Comparison of ENCODE assay signal across 8 cellular contexts in genomic region chr2:26246818-26247217, GRCh38. TPM values are rescaled to one million over a fixed set of nuclear protein-coding genes. Genes with fewer than 3 reads are reported as not detected.
DNase-seq lines count a peak whose midpoint lies in the region; ATAC-seq, FAIRE-seq and TF ChIP-seq lines count a peak whose summit lies in the region.

No MANE protein-coding gene starts in this region.

- TF ChIP-seq POLR2A in GM12878 (IDR thresholded peaks at IDR 0.05; ENCODE audit: low read depth, low read length) (no peak), GM18505 (IDR thresholded peaks at IDR 0.05; ENCODE audit: borderline replicate concordance, extremely low read depth, insufficient read depth, insufficient read length) (no peak)

- POLR2A ChIA-PET in GM12878 (lab: Charles Lee), result interaction anchor here (0.5 to 5.1 kb wide), 8 partner anchors 14 to 832 kb away, joined by 3 to 35 read pairs (median 5); partner anchors contain the start of genes ADGRF3 and SELENOI

- ATAC-seq in GM12878, result no peak; the same call in 2 of the 3 replicates
- ATAC-seq in GM18861 (IDR thresholded peaks at IDR 0.05; ENCODE audit: unreplicated experiment), result no peak
- no peak for ATAC-seq in GM18505 (IDR thresholded peaks at IDR 0.05; ENCODE audit: unreplicated experiment)

- intact Hi-C loops in GM12878 (cut with micrococcal nuclease; ENCODE audit: unreplicated experiment), result no loop called here

- peak overlapping the region; percentile 78 to 99 (median 84) for H3K27ac Mint-ChIP-seq in nephron

- no peak for TF ChIP-seq RAD21 in GM12878 (IDR thresholded peaks at IDR 0.05; ENCODE audit: insufficient read depth, low read depth, low read length)

- H3K79me2 ChIP-seq in GM12878 (ENCODE audit: control insufficient read depth, insufficient read depth, low read length), result peaks cover 93% of the 10 kb centered on the region

- 17% methylated on average over 9 of the region's 9 CpGs for WGBS in GM12878 (ENCODE audit: insufficient coverage, insufficient replicate concordance, low lambda C conversion rate, missing lambda C conversion rate)

- TF ChIP-seq EP300 in GM12878 (IDR thresholded peaks at IDR 0.05; ENCODE audit: borderline replicate concordance in 1 of 2, control insufficient read depth in 1 of 2, low read depth in 2 of 2, low read length in 2 of 2), result no peak

- CTCF ChIA-PET in GM12878 (lab: Yijun Ruan, JAX), result interaction anchor here (0.5 to 2.9 kb wide), 8 partner anchors 20 to 223 kb away, joined by 3 to 12 read pairs (median 4); no protein-coding TSS in a partner anchor

- H4K20me1 ChIP-seq in GM12878 (ENCODE audit: control insufficient read depth, insufficient read depth), result no peaks in the 10 kb centered on the region

- H3K4me1 Mint-ChIP-seq in nephron, result peaks cover 38% of the 10 kb centered on the region

- peak overlapping the region; percentile 7; the same call in 1 of the 2 replicates for H2AFZ ChIP-seq in GM12878 (ENCODE audit: control insufficient read depth, low read depth, low read length)

- peak overlapping the region; percentile 87 to 98 (median 98) for H3K4me3 Mint-ChIP-seq in nephron

- no peaks in the 10 kb centered on the region; the same call in 2 of the 3 replicates for H3K9me3 ChIP-seq in GM12878 (replicated peaks; ENCODE audit: control insufficient read depth, insufficient read depth, low read length)

- H3K27ac ChIP-seq in GM12878 (ENCODE audit: control insufficient read depth, insufficient read depth), result peak overlapping the region; percentile 1; the same call in 1 of the 2 replicates

- H3K4me1 ChIP-seq in GM12878 (ENCODE audit: control insufficient read depth, insufficient read depth, low read length), result peaks cover 14% of the 10 kb centered on the region

- FAIRE-seq in GM12878 (lab: Jason Lieb, UNC), result no peak

- RAD21 ChIA-PET in GM12878 (lab: Charles Lee; ENCODE audit: unreplicated experiment), result interaction anchor here (0.6 to 4.9 kb wide), 7 partner anchors 9 to 205 kb away, joined by 3 to 41 read pairs (median 4); partner anchors contain the start of gene SELENOI

- H3K4me2 ChIP-seq in GM12878 (ENCODE audit: control insufficient read depth, insufficient read depth), result peak overlapping the region; percentile 82

- in situ Hi-C loops in GM12878 (cut with MboI), result no loop called here

- no peak for TF ChIP-seq CTCF in GM12878 (IDR thresholded peaks at IDR 0.05 in 2 of 3, conservative IDR thresholded peaks at IDR 0.05 in 1 of 3; ENCODE audit: control insufficient read depth in 2 of 3, extremely low read depth in 1 of 3, insufficient read depth in 1 of 3, low read depth in 3 of 3, low read length in 3 of 3)
- no peak for TF ChIP-seq CTCF in nephron (IDR thresholded peaks at IDR 0.05; ENCODE audit: unreplicated experiment in 3 of 3)

- no TSS peak for BruUV-seq in GM12878 (replicated peaks; lab: Mats Ljungman, UMichigan)

- no peaks in the 10 kb centered on the region for H3K27me3 ChIP-seq in GM12878 (replicated peaks in 1 of 2; ENCODE audit: control insufficient read depth in 2 of 2, insufficient read depth in 2 of 2, low read length in 1 of 2)

- no peaks in the 10 kb centered on the region for H3K36me3 Mint-ChIP-seq in nephron (ENCODE audit: low read depth)

- H3K4me3 ChIP-seq in GM12878, result peak overlapping the region; percentile 92

- H3K9ac ChIP-seq in GM12878 (ENCODE audit: control insufficient read depth, insufficient read depth, low read length), result peak overlapping the region; percentile 55; the same call in 1 of the 2 replicates

- DNase-seq in ELR (ENCODE audit: low read depth) (peak; percentile 15), NOMO-1 treated with dmso at 0.1 percent for 144 hours (lab: John Stamatoyannopoulos, UW; ENCODE audit: unreplicated experiment) (peak; percentile 29), GM12878 (ENCODE audit: low read depth, low spot score) (peak; percentile 21), HuH-7 (ENCODE audit: low spot score) (no peak), nucleus accumbens (lab: John Stamatoyannopoulos, UW) (no peak)

- H3K36me3 ChIP-seq in GM12878 (ENCODE audit: control insufficient read depth in 2 of 2, insufficient read depth in 2 of 2, low read length in 1 of 2), result no peaks in the 10 kb centered on the region

- SMC1A ChIA-PET in GM12878 (lab: Charles Lee; ENCODE audit: uncharacterized antibody, unreplicated experiment), result interaction anchor here (1.0 to 8.9 kb wide), 12 partner anchors 9 to 100 kb away, joined by 3 to 71 read pairs (median 4); partner anchors contain the start of gene ADGRF3

- H3K9me3 Mint-ChIP-seq in nephron, result no peaks in the 10 kb centered on the region

- no peaks in the 10 kb centered on the region for H3K27me3 Mint-ChIP-seq in nephron (ENCODE audit: low read depth)

TF ChIP-seq in GM12878, 131 proteins besides CTCF, POLR2A, EP300 and RAD21 (continues in another document):
- TF ChIP-seq NFYA (IDR thresholded peaks at IDR 0.05; ENCODE audit: borderline replicate concordance, low read depth, low read length) (no peak), BHLHE40 (IDR thresholded peaks at IDR 0.05; ENCODE audit: borderline replicate concordance in 1 of 2, low read depth in 2 of 2, low read length in 1 of 2) (peak; percentile 60 to 71; a peak in 3 of 4 replicates), SIN3A (IDR thresholded peaks at IDR 0.05; ENCODE audit: low read depth, low read length) (no peak), SREBF2 (IDR thresholded peaks at IDR 0.05; ENCODE audit: low read length) (no peak), MTA2 (IDR thresholded peaks at IDR 0.05; ENCODE audit: low read depth) (no peak), CBX3 (IDR thresholded peaks at IDR 0.05; ENCODE audit: borderline replicate concordance, low read depth) (no peak)
- TF ChIP-seq, protein P1, sequence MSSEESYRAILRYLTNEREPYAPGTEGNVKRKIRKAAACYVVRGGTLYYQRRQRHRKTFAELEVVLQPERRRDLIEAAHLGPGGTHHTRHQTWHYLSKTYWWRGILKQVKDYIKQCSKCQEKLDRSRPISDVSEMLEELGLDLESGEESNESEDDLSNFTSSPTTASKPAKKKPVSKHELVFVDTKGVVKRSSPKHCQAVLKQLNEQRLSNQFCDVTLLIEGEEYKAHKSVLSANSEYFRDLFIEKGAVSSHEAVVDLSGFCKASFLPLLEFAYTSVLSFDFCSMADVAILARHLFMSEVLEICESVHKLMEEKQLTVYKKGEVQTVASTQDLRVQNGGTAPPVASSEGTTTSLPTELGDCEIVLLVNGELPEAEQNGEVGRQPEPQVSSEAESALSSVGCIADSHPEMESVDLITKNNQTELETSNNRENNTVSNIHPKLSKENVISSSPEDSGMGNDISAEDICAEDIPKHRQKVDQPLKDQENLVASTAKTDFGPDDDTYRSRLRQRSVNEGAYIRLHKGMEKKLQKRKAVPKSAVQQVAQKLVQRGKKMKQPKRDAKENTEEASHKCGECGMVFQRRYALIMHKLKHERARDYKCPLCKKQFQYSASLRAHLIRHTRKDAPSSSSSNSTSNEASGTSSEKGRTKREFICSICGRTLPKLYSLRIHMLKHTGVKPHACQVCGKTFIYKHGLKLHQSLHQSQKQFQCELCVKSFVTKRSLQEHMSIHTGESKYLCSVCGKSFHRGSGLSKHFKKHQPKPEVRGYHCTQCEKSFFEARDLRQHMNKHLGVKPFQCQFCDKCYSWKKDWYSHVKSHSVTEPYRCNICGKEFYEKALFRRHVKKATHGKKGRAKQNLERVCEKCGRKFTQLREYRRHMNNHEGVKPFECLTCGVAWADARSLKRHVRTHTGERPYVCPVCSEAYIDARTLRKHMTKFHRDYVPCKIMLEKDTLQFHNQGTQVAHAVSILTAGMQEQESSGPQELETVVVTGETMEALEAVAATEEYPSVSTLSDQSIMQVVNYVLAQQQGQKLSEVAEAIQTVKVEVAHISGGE (CRISPR knock-in tag; IDR thresholded peaks at IDR 0.05), result no peak

RNA-seq across cellular contexts. Expression of gene HADHB, which starts 2.1 kb away (rescaled TPM):
- 148 and 151 TPM in 2 replicates for total RNA-seq in GM12878 (2013; cell fraction: nucleolus; rRNA removed)
- total RNA-seq in GM12878 (2014; rRNA removed) (53.7 and 67.3 TPM in 2 replicates), GM12878 (2014; rRNA removed; fragmentation: Illumina TruSeq; extraction: Trizol) (68.8 and 69.3 TPM in 2 replicates), GM12878 (2021) (73.5 and 78.6 TPM in 2 replicates)
- polyA plus RNA-seq in GM12878 (2011; ENCODE audit: low read depth), result 51.6 TPM
- polyA plus RNA-seq in GM12878 (2011; rRNA removed) (123 and 161 TPM in 2 replicates), GM12878 (2014; fragmentation: Illumina TruSeq; extraction: Trizol) (67.0 and 76.4 TPM in 2 replicates), GM12878 (2014; fragmentation: Nextera tagmentation; extraction: Ambion mirVana) (100 to 1,000 TPM; 107 to 145 TPM), GM12878 (2014; rRNA removed) (60.7 and 68.6 TPM in 2 replicates), GM12878 (2016; fragmentation: Nextera tagmentation; extraction: Ambion mirVana) (100 to 1,000 TPM in 1 of 2 experiments, 10 to 100 TPM in 1; 97.5 to 104 TPM)
- polyA plus RNA-seq in GM12878 (2011; cell fraction: cytosol; rRNA removed), result 98.4 and 125 TPM in 2 replicates
- 86.4 and 86.8 TPM in 2 replicates for polyA plus RNA-seq in GM12878 (2011; cell fraction: nucleus; rRNA removed)
- polyA plus RNA-seq in GM12878 (2012), result 51.4 and 70.3 TPM in 2 replicates
- polyA minus RNA-seq in GM12878 (2011; rRNA and poly(A)+ RNA removed), result 145 and 159 TPM in 2 replicates
- polyA minus RNA-seq in GM12878 (2011; cell fraction: cytosol; rRNA and poly(A)+ RNA removed), result 24.9 and 31.3 TPM in 2 replicates
- polyA minus RNA-seq in GM12878 (2011; cell fraction: nucleus; rRNA and poly(A)+ RNA removed), result 29.4 and 49.3 TPM in 2 replicates

RNA-seq across cellular contexts. Expression of gene HADHA, which starts 2.4 kb away (rescaled TPM):
- total RNA-seq in GM12878 (2013; cell fraction: nucleolus; rRNA removed), result 66.8 and 68.7 TPM in 2 replicates
- total RNA-seq in GM12878 (2014; rRNA removed) (158 and 175 TPM in 2 replicates), GM12878 (2014; rRNA removed; fragmentation: Illumina TruSeq; extraction: Trizol) (170 TPM in 2 replicates), GM12878 (2021) (160 and 161 TPM in 2 replicates)
- polyA plus RNA-seq in GM12878 (2011; ENCODE audit: low read depth), result 104 TPM
- polyA plus RNA-seq in GM12878 (2011; rRNA removed) (194 and 208 TPM in 2 replicates), GM12878 (2014; fragmentation: Illumina TruSeq; extraction: Trizol) (207 and 221 TPM in 2 replicates), GM12878 (2014; fragmentation: Nextera tagmentation; extraction: Ambion mirVana) (100 to 1,000 TPM; 109 to 144 TPM), GM12878 (2014; rRNA removed) (114 and 125 TPM in 2 replicates), GM12878 (2016; fragmentation: Nextera tagmentation; extraction: Ambion mirVana) (100 to 1,000 TPM; 187 to 190 TPM)
- polyA plus RNA-seq in GM12878 (2011; cell fraction: cytosol; rRNA removed), result 157 and 181 TPM in 2 replicates
- polyA plus RNA-seq in GM12878 (2011; cell fraction: nucleus; rRNA removed), result 110 and 115 TPM in 2 replicates
- 108 and 139 TPM in 2 replicates for polyA plus RNA-seq in GM12878 (2012)
- polyA minus RNA-seq in GM12878 (2011; rRNA and poly(A)+ RNA removed), result 204 and 208 TPM in 2 replicates
- polyA minus RNA-seq in GM12878 (2011; cell fraction: cytosol; rRNA and poly(A)+ RNA removed), result 79.4 and 89.2 TPM in 2 replicates
- polyA minus RNA-seq in GM12878 (2011; cell fraction: nucleus; rRNA and poly(A)+ RNA removed), result 32.5 and 45.4 TPM in 2 replicates

Comparison
In these comparisons a context has a peak if more than half of its experiments do, and no peak if none do; other contexts are left out.
1. DNase-seq: peak in ELR (single experiment), NOMO-1 treated with dmso at 0.1 percent for 144 hours (single experiment) and GM12878 (single experiment); none in HuH-7 (single experiment) and nucleus accumbens (0 of 56).